8 cellular contexts compared by ENCODE assay signal in genomic region chr22:41940853-41941765, GRCh38. TPM values are rescaled to one million over a fixed set of nuclear protein-coding genes. Genes with fewer than 3 reads are reported as not detected.
DNase-seq lines count a peak whose midpoint lies in the region; TF ChIP-seq lines count a peak whose summit lies in the region.

No MANE protein-coding gene starts in this region.

- no peaks in the 10 kb centered on the region for H3K27me3 Mint-ChIP-seq in activated T-helper 1 cell treated with anti-CD3 and anti-CD28 coated beads, Interleukin-12 subunit alpha, Interleukin-12 subunit beta, Interleukin-2, Interleukin-4 antibody, amounts not matched to agents 30 ng/mL and 10 ng/mL and 1 ng/mL, durations not matched to agents 14 hours and 24 hours and 36 hours (ENCODE audit: insufficient read depth)
- no peaks in the 10 kb centered on the region for H3K27me3 Mint-ChIP-seq in neural progenitor cell (ENCODE audit: insufficient read depth, low read depth)
- H3K27me3 Mint-ChIP-seq in stimulated activated naive CD8-positive, alpha-beta T cell treated with anti-CD3 and anti-CD28 coated beads, Interleukin-15, Interleukin-2, amounts not matched to agents 100 ng/mL and 50 ng/mL, for 24 hours = no peaks in the 10 kb centered on the region

- H3K79me2 ChIP-seq in neural progenitor cell (ENCODE audit: low read depth) = peaks cover 18% of the 10 kb centered on the region

- peak overlapping the region; percentile 100 for H3K27ac Mint-ChIP-seq in activated T-helper 1 cell treated with anti-CD3 and anti-CD28 coated beads, Interleukin-12 subunit alpha, Interleukin-12 subunit beta, Interleukin-2, Interleukin-4 antibody, amounts not matched to agents 30 ng/mL and 10 ng/mL and 1 ng/mL, durations not matched to agents 14 hours and 24 hours and 36 hours
- H3K27ac Mint-ChIP-seq in neural progenitor cell = no peak overlapping the region
- H3K27ac Mint-ChIP-seq in stimulated activated naive CD8-positive, alpha-beta T cell treated with anti-CD3 and anti-CD28 coated beads, Interleukin-15, Interleukin-2, amounts not matched to agents 100 ng/mL and 50 ng/mL, for 24 hours = peak overlapping the region; percentile 99

- no peak overlapping the region for H3K4me2 ChIP-seq in neural progenitor cell

- H3F3A ChIP-seq in neural progenitor cell (ENCODE audit: low read depth) = peaks cover 35% of the 10 kb centered on the region

- H3K9me3 ChIP-seq in Peyer's patch (no peaks in the 10 kb centered on the region), neural progenitor cell (ENCODE audit: low read depth) (no peaks in the 10 kb centered on the region)

- DNase-seq in GM13977 (ENCODE audit: low spot score) (peak; percentile 69), HS-5 (ENCODE audit: low read depth) (peak; percentile 88), Peyer's patch (peak; percentile 90 to 96 (median 93)), fibroblast of peridontal ligament (ENCODE audit: extremely low read depth) (peak; percentile 98), neural progenitor cell (ENCODE audit: low spot score) (peak; percentile 86)
- peak; percentile 82 for DNase-seq in activated T-helper 1 cell treated with anti-CD3 and anti-CD28 coated beads, Interleukin-12 subunit alpha, Interleukin-12 subunit beta, Interleukin-2, Interleukin-4 antibody, amounts not matched to agents 30 ng/mL and 10 ng/mL and 1 ng/mL, durations not matched to agents 14 hours and 24 hours and 36 hours (ENCODE audit: low spot score)

- H3K36me3 Mint-ChIP-seq in activated T-helper 1 cell treated with anti-CD3 and anti-CD28 coated beads, Interleukin-12 subunit alpha, Interleukin-12 subunit beta, Interleukin-2, Interleukin-4 antibody, amounts not matched to agents 30 ng/mL and 10 ng/mL and 1 ng/mL, durations not matched to agents 14 hours and 24 hours and 36 hours (ENCODE audit: low read depth) = peaks cover 48% of the 10 kb centered on the region
- H3K36me3 Mint-ChIP-seq in neural progenitor cell = peaks cover 27% of the 10 kb centered on the region
- H3K36me3 Mint-ChIP-seq in stimulated activated naive CD8-positive, alpha-beta T cell treated with anti-CD3 and anti-CD28 coated beads, Interleukin-15, Interleukin-2, amounts not matched to agents 100 ng/mL and 50 ng/mL, for 24 hours (ENCODE audit: low read depth) = peaks cover 68% of the 10 kb centered on the region

- no peaks in the 10 kb centered on the region for H3K9me3 Mint-ChIP-seq in activated T-helper 1 cell treated with anti-CD3 and anti-CD28 coated beads, Interleukin-12 subunit alpha, Interleukin-12 subunit beta, Interleukin-2, Interleukin-4 antibody, amounts not matched to agents 30 ng/mL and 10 ng/mL and 1 ng/mL, durations not matched to agents 14 hours and 24 hours and 36 hours
- no peaks in the 10 kb centered on the region for H3K9me3 Mint-ChIP-seq in neural progenitor cell
- no peaks in the 10 kb centered on the region for H3K9me3 Mint-ChIP-seq in stimulated activated naive CD8-positive, alpha-beta T cell treated with anti-CD3 and anti-CD28 coated beads, Interleukin-15, Interleukin-2, amounts not matched to agents 100 ng/mL and 50 ng/mL, for 24 hours

- TF ChIP-seq POLR2A in Peyer's patch (IDR thresholded peaks at IDR 0.05) = peak in 1 of 2 donors; percentile 10

- H3K9ac ChIP-seq in neural progenitor cell = no peak overlapping the region

- H2AFZ ChIP-seq in neural progenitor cell (replicated peaks) = no peak overlapping the region

- peak overlapping the region; percentile 85 for H3K4me3 Mint-ChIP-seq in activated T-helper 1 cell treated with anti-CD3 and anti-CD28 coated beads, Interleukin-12 subunit alpha, Interleukin-12 subunit beta, Interleukin-2, Interleukin-4 antibody, amounts not matched to agents 30 ng/mL and 10 ng/mL and 1 ng/mL, durations not matched to agents 14 hours and 24 hours and 36 hours
- no peak overlapping the region for H3K4me3 Mint-ChIP-seq in neural progenitor cell
- peak overlapping the region; percentile 83 for H3K4me3 Mint-ChIP-seq in stimulated activated naive CD8-positive, alpha-beta T cell treated with anti-CD3 and anti-CD28 coated beads, Interleukin-15, Interleukin-2, amounts not matched to agents 100 ng/mL and 50 ng/mL, for 24 hours

- H3K4me1 ChIP-seq in Peyer's patch = peaks cover 0 to 31% (median 28%) of the 10 kb centered on the region in 4 donors
- peaks cover 8% of the 10 kb centered on the region for H3K4me1 ChIP-seq in neural progenitor cell

- no peaks in the 10 kb centered on the region for H3K36me3 ChIP-seq in Peyer's patch
- no peaks in the 10 kb centered on the region for H3K36me3 ChIP-seq in neural progenitor cell

- in situ Hi-C loops in GM13977 (cut with MboI; ENCODE audit: low pct_unique_long_range_greater_than_20kb, low sequenced_read_pairs, unreplicated experiment) = loop anchor here (10.0 kb wide), 2 partner anchors 106 to 246 kb away; partner anchors contain the start of genes MEI1 and SREBF2

- intact Hi-C loops in activated T-helper 1 cell treated with anti-CD3 and anti-CD28 coated beads, Interleukin-12 subunit alpha, Interleukin-12 subunit beta, Interleukin-2, Interleukin-4 antibody, amounts not matched to agents 30 ng/mL and 10 ng/mL and 1 ng/mL, durations not matched to agents 14 hours and 24 hours and 36 hours (cut with micrococcal nuclease) = loop anchor here (1.0 to 10.0 kb wide), 13 partner anchors 22 to 496 kb away; partner anchors contain the start of genes CCDC134, PHETA2, SNU13 and TOB2

- no peak overlapping the region for H3K4me3 ChIP-seq in Peyer's patch
- H3K4me3 ChIP-seq in neural progenitor cell = no peak overlapping the region

- H3K27me3 ChIP-seq in Peyer's patch (no peaks in the 10 kb centered on the region), neural progenitor cell (no peaks in the 10 kb centered on the region)

- peaks cover 19% of the 10 kb centered on the region for H4K20me1 ChIP-seq in neural progenitor cell (ENCODE audit: low read depth)

- peak overlapping the region; percentile 68 for H3K27ac ChIP-seq in 22Rv1
- peak overlapping the region; percentile 87 to 97 (median 88) for H3K27ac ChIP-seq in Peyer's patch
- H3K27ac ChIP-seq in neural progenitor cell = no peak overlapping the region

- peaks cover 53% of the 10 kb centered on the region for H3K4me1 Mint-ChIP-seq in activated T-helper 1 cell treated with anti-CD3 and anti-CD28 coated beads, Interleukin-12 subunit alpha, Interleukin-12 subunit beta, Interleukin-2, Interleukin-4 antibody, amounts not matched to agents 30 ng/mL and 10 ng/mL and 1 ng/mL, durations not matched to agents 14 hours and 24 hours and 36 hours (ENCODE audit: low read depth)
- peaks cover 21% of the 10 kb centered on the region for H3K4me1 Mint-ChIP-seq in neural progenitor cell
- H3K4me1 Mint-ChIP-seq in stimulated activated naive CD8-positive, alpha-beta T cell treated with anti-CD3 and anti-CD28 coated beads, Interleukin-15, Interleukin-2, amounts not matched to agents 100 ng/mL and 50 ng/mL, for 24 hours (ENCODE audit: low read depth) = peaks cover 79% of the 10 kb centered on the region

- TF ChIP-seq CTCF in 22Rv1 (IDR thresholded peaks at IDR 0.05) = peak; percentile 87
- peak; percentile 95 for TF ChIP-seq CTCF in GM13977 (IDR thresholded peaks at IDR 0.05; ENCODE audit: extremely low read depth, insufficient read depth, missing control alignments)
- TF ChIP-seq CTCF in Peyer's patch (IDR thresholded peaks at IDR 0.05) = peak; percentile 81 to 99 (median 98)
- TF ChIP-seq CTCF in neural progenitor cell (IDR thresholded peaks at IDR 0.05) = peak; percentile 87

RNA-seq across cellular contexts. Expression of gene CENPM, which starts 5.8 kb away (rescaled TPM):
- total RNA-seq in Peyer's patch (10 to 100 TPM; 14.2 to 71.0 (median 17.8) TPM), neural progenitor cell (ENCODE audit: low replicate concordance) (20.2 and 45.3 TPM in 2 replicates)
- 82.0 and 84.6 TPM in 2 replicates for total RNA-seq in activated T-helper 1 cell treated with anti-CD3 and anti-CD28 coated beads, Interleukin-12 subunit alpha, Interleukin-12 subunit beta, Interleukin-2, Interleukin-4 antibody, amounts not matched to agents 30 ng/mL and 10 ng/mL and 1 ng/mL, durations not matched to agents 14 hours and 24 hours and 36 hours

RNA-seq across cellular contexts. Expression of gene TNFRSF13C, which starts 14.5 kb away (rescaled TPM):
- total RNA-seq in Peyer's patch (10 to 100 TPM in 1 of 4 donors, 1 to 10 TPM in 2, under 1 TPM in 1; 0.35 to 52.8 (median 3.2) TPM), neural progenitor cell (ENCODE audit: low replicate concordance) (2.2 and 2.7 TPM in 2 replicates)
- total RNA-seq in activated T-helper 1 cell treated with anti-CD3 and anti-CD28 coated beads, Interleukin-12 subunit alpha, Interleukin-12 subunit beta, Interleukin-2, Interleukin-4 antibody, amounts not matched to agents 30 ng/mL and 10 ng/mL and 1 ng/mL, durations not matched to agents 14 hours and 24 hours and 36 hours = 3.0 and 3.2 TPM in 2 replicates

RNA-seq across cellular contexts. Expression of gene SHISA8, which starts 26.2 kb away (rescaled TPM):
- total RNA-seq in Peyer's patch (not detected), neural progenitor cell (ENCODE audit: low replicate concordance) (not detected in 2 replicates)
- 5.8 and 6.1 TPM in 2 replicates for total RNA-seq in activated T-helper 1 cell treated with anti-CD3 and anti-CD28 coated beads, Interleukin-12 subunit alpha, Interleukin-12 subunit beta, Interleukin-2, Interleukin-4 antibody, amounts not matched to agents 30 ng/mL and 10 ng/mL and 1 ng/mL, durations not matched to agents 14 hours and 24 hours and 36 hours

RNA-seq across cellular contexts. Expression of gene SEPTIN3, which starts 28.1 kb away (rescaled TPM):
- total RNA-seq in Peyer's patch (not detected), neural progenitor cell (ENCODE audit: low replicate concordance) (12.8 and 20.5 TPM in 2 replicates)
- 7.0 and 7.9 TPM in 2 replicates for total RNA-seq in activated T-helper 1 cell treated with anti-CD3 and anti-CD28 coated beads, Interleukin-12 subunit alpha, Interleukin-12 subunit beta, Interleukin-2, Interleukin-4 antibody, amounts not matched to agents 30 ng/mL and 10 ng/mL and 1 ng/mL, durations not matched to agents 14 hours and 24 hours and 36 hours
